Comparison of ENCODE assay signal across 34 cellular contexts in genomic region chr7:154473360-154473759, GRCh38.
"Had no signal": no experiment of that assay in that cellular context is flagged by ENCODE, and none has a peak within 500 bp of the region (broad histone marks: within the 10 kb centered on the region; RNA-seq: fewer than 3 reads in every experiment).

No MANE protein-coding gene starts in this region.

- DNase-seq: activated effector memory CD4-positive, alpha-beta T cell treated with anti-CD3 and anti-CD28 coated beads, Interleukin-2, amount 50 U/mL, for 16 hours; activated effector memory CD4-positive, alpha-beta T cell treated with Interleukin-2 at 50 U/mL for 16 hours; activated gamma-delta T cell; activated gamma-delta T cell treated with Interleukin-2 at 50 U/mL for 16 hours; activated naive CD4-positive, alpha-beta T cell; activated naive CD4-positive, alpha-beta T cell treated with anti-CD3 and anti-CD28 coated beads for 36 hours; activated naive CD4-positive, alpha-beta T cell treated with anti-CD3 and anti-CD28 coated beads, Interleukin-2, amount 10 ng/mL, durations not matched to agents 7 days and 5 days; activated naive CD4-positive, alpha-beta T cell treated with anti-CD3 and anti-CD28 coated beads, Interleukin-2, amount 50 U/mL, for 16 hours; activated naive CD4-positive, alpha-beta T cell treated with Interleukin-2 at 50 U/mL for 16 hours; activated naive CD8-positive, alpha-beta T cell treated with anti-CD3 and anti-CD28 coated beads for 36 hours; activated naive CD8-positive, alpha-beta T cell treated with anti-CD3 and anti-CD28 coated beads, Interleukin-2, amount 10 ng/mL, durations not matched to agents 7 days and 5 days; activated naive CD8-positive, alpha-beta T cell treated with anti-CD3 and anti-CD28 coated beads, Interleukin-2, amount 50 U/mL, for 24 hours; activated T-cell treated with anti-CD3 and anti-CD28 coated beads for 4 hours; activated T-cell treated with anti-CD3 and anti-CD28 coated beads, Interleukin-2, amount 50 U/mL, for 24 hours; activated T-cell treated with anti-CD3 and anti-CD28 coated beads, Interleukin-2, amount 50 U/mL, for 4 hours; activated T-cell treated with anti-CD3 and anti-CD28 coated beads, Interleukin-2, amount 50 U/mL, for 48 hours; activated T-cell treated with anti-CD3 and anti-CD28 coated beads, Interleukin-2, amount 50 U/mL, for 72 hours; adrenal gland; amniotic stem cell; amygdala; anterior cingulate cortex; aorta; body of pancreas; brain microvascular endothelial cell; caudate nucleus; central memory CD4-positive, alpha-beta T cell; cerebellar nuclear complex had no signal

- H3K27ac ChIP-seq: adrenal gland, ascending aorta, body of pancreas, brain microvascular endothelial cell, breast epithelium, cardiac muscle cell had no signal

- H3K27me3 ChIP-seq: adrenal gland, ascending aorta, body of pancreas, brain microvascular endothelial cell, breast epithelium, cardiac muscle cell had no signal

- FAIRE-seq: astrocyte, bronchial epithelial cell had no signal

- H3K36me3 ChIP-seq: adrenal gland, ascending aorta, brain microvascular endothelial cell, breast epithelium, cardiac muscle cell had no signal

- H3K9me3 ChIP-seq: adrenal gland, ascending aorta, body of pancreas, breast epithelium had no signal

- H3K4me3 ChIP-seq: adrenal gland, ascending aorta, body of pancreas, breast epithelium, cardiac muscle cell had no signal

- ATAC-seq: activated naive CD4-positive, alpha-beta T cell treated with anti-CD3 and anti-CD28 coated beads, Interleukin-2, amount 50 U/mL, for 72 hours; activated naive CD8-positive, alpha-beta T cell treated with anti-CD3 and anti-CD28 coated beads, Interleukin-2, amount 50 U/mL, for 24 hours; activated T-cell treated with anti-CD3 and anti-CD28 coated beads, Interleukin-2, amount 50 U/mL, for 4 hours; activated T-cell treated with anti-CD3 and anti-CD28 coated beads, Interleukin-2, amount 50 U/mL, for 72 hours; activated T-helper 17 cell treated with anti-CD3 and anti-CD28 coated beads, Interleukin-2, amount 50 U/mL, for 72 hours; body of pancreas had no signal

- H3K4me1 ChIP-seq: adrenal gland, ascending aorta, body of pancreas, breast epithelium had no signal
